ENCODE assay signal across 1 cellular context in the genomic region with DNA sequence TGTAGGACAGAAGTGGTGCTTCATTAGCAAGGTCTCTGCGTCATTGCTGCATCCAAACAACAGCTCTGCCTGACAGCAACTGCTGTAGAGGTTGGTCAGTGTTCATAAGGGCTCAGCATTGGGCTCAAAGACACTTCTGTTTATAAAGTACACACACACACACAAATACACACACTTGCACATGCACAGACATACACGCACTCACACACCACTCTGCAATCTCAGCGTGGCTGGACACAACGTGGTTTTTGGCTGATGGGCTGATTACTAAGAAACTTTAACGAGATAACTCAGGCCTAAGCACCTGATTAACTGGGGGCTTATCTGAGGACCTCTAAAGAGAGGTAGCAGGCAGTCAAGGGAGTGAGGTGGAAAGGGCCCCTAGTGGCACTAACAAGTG.
TF ChIP-seq lines count a peak whose summit lies in the region.

No MANE protein-coding gene starts in this region.

TF ChIP-seq in SK-N-SH treated with all-trans-retinoic acid at 6 μM for 48 hours, 23 proteins besides CTCF, POLR2A, EP300 and RAD21 (continued from another document):
- TF ChIP-seq, protein P1, sequence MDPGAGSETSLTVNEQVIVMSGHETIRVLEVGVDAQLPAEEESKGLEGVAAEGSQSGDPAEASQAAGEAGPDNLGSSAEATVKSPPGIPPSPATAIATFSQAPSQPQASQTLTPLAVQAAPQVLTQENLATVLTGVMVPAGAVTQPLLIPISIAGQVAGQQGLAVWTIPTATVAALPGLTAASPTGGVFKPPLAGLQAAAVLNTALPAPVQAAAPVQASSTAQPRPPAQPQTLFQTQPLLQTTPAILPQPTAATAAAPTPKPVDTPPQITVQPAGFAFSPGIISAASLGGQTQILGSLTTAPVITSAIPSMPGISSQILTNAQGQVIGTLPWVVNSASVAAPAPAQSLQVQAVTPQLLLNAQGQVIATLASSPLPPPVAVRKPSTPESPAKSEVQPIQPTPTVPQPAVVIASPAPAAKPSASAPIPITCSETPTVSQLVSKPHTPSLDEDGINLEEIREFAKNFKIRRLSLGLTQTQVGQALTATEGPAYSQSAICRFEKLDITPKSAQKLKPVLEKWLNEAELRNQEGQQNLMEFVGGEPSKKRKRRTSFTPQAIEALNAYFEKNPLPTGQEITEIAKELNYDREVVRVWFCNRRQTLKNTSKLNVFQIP (CRISPR knock-in tag; IDR thresholded peaks at IDR 0.05; ENCODE audit: borderline replicate concordance, low read depth): no peak
- no peak for TF ChIP-seq TCF4 (CRISPR knock-in tag; IDR thresholded peaks at IDR 0.05; ENCODE audit: borderline replicate concordance)
- TF ChIP-seq, protein P2, sequence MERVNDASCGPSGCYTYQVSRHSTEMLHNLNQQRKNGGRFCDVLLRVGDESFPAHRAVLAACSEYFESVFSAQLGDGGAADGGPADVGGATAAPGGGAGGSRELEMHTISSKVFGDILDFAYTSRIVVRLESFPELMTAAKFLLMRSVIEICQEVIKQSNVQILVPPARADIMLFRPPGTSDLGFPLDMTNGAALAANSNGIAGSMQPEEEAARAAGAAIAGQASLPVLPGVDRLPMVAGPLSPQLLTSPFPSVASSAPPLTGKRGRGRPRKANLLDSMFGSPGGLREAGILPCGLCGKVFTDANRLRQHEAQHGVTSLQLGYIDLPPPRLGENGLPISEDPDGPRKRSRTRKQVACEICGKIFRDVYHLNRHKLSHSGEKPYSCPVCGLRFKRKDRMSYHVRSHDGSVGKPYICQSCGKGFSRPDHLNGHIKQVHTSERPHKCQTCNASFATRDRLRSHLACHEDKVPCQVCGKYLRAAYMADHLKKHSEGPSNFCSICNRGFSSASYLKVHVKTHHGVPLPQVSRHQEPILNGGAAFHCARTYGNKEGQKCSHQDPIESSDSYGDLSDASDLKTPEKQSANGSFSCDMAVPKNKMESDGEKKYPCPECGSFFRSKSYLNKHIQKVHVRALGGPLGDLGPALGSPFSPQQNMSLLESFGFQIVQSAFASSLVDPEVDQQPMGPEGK (CRISPR knock-in tag; IDR thresholded peaks at IDR 0.05; ENCODE audit: borderline replicate concordance): no peak
- no peak for TF ChIP-seq ISL1 (CRISPR knock-in tag; IDR thresholded peaks at IDR 0.05)
- no peak for TF ChIP-seq GLIS3 (CRISPR knock-in tag; IDR thresholded peaks at IDR 0.05)
- TF ChIP-seq ZC3H10 (CRISPR knock-in tag; IDR thresholded peaks at IDR 0.05): no peak
- TF ChIP-seq, protein P3, sequence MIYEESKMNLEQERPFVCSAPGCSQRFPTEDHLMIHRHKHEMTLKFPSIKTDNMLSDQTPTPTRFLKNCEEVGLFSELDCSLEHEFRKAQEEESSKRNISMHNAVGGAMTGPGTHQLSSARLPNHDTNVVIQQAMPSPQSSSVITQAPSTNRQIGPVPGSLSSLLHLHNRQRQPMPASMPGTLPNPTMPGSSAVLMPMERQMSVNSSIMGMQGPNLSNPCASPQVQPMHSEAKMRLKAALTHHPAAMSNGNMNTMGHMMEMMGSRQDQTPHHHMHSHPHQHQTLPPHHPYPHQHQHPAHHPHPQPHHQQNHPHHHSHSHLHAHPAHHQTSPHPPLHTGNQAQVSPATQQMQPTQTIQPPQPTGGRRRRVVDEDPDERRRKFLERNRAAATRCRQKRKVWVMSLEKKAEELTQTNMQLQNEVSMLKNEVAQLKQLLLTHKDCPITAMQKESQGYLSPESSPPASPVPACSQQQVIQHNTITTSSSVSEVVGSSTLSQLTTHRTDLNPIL (CRISPR knock-in tag; IDR thresholded peaks at IDR 0.05; ENCODE audit: low read depth): no peak
- TF ChIP-seq SNAI2 (CRISPR knock-in tag; IDR thresholded peaks at IDR 0.05): no peak
- no peak for TF ChIP-seq TOX (CRISPR knock-in tag; IDR thresholded peaks at IDR 0.05; ENCODE audit: borderline replicate concordance)
- no peak for TF ChIP-seq ZFP3 (CRISPR knock-in tag; IDR thresholded peaks at IDR 0.05)
TF ChIP-seq in SK-N-SH treated with all-trans-retinoic acid at 6 μM for 48 hours: peak in this region for 0.
